ENCODE assay signal across 1 cellular context in the genomic region with DNA sequence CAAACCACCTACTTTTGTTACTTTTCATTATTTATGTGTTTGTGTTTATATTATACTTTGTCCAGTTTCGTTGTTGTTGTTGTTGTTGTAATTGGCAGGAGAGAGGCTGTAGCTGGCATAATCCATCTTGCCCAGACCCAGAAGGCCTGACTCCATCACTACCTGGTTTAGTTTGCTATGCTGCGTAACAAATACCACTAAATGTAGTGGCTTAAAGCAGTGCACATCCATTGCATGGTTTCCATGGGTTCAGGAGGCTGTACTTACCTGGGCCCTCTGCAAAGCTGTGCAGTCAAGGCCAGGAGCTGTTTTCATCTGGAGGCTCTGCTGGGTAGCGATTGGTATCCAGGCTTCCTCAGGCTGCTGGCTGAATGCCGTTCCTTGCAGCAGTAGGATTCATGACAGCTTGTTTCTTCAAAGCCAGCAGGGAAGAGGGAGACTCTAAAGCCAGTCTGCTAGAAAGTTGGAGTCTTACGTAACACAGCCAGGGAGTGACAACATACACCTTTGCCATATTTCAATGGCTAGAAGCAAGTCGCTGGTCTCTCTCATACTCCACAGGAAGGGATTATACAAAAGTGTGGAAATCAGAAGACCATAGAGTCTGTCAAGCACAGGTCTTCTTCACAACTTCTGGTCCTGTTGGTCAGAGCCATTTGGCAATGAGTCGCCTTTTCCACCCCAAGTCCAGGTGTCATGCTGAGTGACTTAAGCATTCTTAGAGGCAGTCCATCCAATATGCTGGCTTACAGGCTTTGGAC.
TF ChIP-seq lines count a peak whose summit lies in the region.

No MANE protein-coding gene starts in this region.

TF ChIP-seq in HepG2, 621 proteins besides CTCF, POLR2A, EP300 and RAD21:
- TF ChIP-seq, protein P1, sequence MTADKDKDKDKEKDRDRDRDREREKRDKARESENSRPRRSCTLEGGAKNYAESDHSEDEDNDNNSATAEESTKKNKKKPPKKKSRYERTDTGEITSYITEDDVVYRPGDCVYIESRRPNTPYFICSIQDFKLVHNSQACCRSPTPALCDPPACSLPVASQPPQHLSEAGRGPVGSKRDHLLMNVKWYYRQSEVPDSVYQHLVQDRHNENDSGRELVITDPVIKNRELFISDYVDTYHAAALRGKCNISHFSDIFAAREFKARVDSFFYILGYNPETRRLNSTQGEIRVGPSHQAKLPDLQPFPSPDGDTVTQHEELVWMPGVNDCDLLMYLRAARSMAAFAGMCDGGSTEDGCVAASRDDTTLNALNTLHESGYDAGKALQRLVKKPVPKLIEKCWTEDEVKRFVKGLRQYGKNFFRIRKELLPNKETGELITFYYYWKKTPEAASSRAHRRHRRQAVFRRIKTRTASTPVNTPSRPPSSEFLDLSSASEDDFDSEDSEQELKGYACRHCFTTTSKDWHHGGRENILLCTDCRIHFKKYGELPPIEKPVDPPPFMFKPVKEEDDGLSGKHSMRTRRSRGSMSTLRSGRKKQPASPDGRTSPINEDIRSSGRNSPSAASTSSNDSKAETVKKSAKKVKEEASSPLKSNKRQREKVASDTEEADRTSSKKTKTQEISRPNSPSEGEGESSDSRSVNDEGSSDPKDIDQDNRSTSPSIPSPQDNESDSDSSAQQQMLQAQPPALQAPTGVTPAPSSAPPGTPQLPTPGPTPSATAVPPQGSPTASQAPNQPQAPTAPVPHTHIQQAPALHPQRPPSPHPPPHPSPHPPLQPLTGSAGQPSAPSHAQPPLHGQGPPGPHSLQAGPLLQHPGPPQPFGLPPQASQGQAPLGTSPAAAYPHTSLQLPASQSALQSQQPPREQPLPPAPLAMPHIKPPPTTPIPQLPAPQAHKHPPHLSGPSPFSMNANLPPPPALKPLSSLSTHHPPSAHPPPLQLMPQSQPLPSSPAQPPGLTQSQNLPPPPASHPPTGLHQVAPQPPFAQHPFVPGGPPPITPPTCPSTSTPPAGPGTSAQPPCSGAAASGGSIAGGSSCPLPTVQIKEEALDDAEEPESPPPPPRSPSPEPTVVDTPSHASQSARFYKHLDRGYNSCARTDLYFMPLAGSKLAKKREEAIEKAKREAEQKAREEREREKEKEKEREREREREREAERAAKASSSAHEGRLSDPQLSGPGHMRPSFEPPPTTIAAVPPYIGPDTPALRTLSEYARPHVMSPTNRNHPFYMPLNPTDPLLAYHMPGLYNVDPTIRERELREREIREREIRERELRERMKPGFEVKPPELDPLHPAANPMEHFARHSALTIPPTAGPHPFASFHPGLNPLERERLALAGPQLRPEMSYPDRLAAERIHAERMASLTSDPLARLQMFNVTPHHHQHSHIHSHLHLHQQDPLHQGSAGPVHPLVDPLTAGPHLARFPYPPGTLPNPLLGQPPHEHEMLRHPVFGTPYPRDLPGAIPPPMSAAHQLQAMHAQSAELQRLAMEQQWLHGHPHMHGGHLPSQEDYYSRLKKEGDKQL (CRISPR knock-in tag; IDR thresholded peaks at IDR 0.05; ENCODE audit: low read depth), result no peak
- TF ChIP-seq, protein P2, sequence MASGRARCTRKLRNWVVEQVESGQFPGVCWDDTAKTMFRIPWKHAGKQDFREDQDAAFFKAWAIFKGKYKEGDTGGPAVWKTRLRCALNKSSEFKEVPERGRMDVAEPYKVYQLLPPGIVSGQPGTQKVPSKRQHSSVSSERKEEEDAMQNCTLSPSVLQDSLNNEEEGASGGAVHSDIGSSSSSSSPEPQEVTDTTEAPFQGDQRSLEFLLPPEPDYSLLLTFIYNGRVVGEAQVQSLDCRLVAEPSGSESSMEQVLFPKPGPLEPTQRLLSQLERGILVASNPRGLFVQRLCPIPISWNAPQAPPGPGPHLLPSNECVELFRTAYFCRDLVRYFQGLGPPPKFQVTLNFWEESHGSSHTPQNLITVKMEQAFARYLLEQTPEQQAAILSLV (CRISPR knock-in tag; IDR thresholded peaks at IDR 0.05; ENCODE audit: borderline replicate concordance), result no peak
- TF ChIP-seq, protein P3, sequence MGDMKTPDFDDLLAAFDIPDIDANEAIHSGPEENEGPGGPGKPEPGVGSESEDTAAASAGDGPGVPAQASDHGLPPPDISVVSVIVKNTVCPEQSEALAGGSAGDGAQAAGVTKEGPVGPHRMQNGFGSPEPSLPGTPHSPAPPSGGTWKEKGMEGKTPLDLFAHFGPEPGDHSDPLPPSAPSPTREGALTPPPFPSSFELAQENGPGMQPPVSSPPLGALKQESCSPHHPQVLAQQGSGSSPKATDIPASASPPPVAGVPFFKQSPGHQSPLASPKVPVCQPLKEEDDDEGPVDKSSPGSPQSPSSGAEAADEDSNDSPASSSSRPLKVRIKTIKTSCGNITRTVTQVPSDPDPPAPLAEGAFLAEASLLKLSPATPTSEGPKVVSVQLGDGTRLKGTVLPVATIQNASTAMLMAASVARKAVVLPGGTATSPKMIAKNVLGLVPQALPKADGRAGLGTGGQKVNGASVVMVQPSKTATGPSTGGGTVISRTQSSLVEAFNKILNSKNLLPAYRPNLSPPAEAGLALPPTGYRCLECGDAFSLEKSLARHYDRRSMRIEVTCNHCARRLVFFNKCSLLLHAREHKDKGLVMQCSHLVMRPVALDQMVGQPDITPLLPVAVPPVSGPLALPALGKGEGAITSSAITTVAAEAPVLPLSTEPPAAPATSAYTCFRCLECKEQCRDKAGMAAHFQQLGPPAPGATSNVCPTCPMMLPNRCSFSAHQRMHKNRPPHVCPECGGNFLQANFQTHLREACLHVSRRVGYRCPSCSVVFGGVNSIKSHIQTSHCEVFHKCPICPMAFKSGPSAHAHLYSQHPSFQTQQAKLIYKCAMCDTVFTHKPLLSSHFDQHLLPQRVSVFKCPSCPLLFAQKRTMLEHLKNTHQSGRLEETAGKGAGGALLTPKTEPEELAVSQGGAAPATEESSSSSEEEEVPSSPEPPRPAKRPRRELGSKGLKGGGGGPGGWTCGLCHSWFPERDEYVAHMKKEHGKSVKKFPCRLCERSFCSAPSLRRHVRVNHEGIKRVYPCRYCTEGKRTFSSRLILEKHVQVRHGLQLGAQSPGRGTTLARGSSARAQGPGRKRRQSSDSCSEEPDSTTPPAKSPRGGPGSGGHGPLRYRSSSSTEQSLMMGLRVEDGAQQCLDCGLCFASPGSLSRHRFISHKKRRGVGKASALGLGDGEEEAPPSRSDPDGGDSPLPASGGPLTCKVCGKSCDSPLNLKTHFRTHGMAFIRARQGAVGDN (CRISPR knock-in tag; IDR thresholded peaks at IDR 0.05), result no peak
- no peak for TF ChIP-seq KLF11 (CRISPR knock-in tag; IDR thresholded peaks at IDR 0.05)
- no peak for TF ChIP-seq ZNF773 (CRISPR knock-in tag; IDR thresholded peaks at IDR 0.05; ENCODE audit: borderline replicate concordance)
- TF ChIP-seq CEBPB (IDR thresholded peaks at IDR 0.05; ENCODE audit: borderline replicate concordance, low read depth, low read length), result peak; percentile 97
- TF ChIP-seq, protein P4, sequence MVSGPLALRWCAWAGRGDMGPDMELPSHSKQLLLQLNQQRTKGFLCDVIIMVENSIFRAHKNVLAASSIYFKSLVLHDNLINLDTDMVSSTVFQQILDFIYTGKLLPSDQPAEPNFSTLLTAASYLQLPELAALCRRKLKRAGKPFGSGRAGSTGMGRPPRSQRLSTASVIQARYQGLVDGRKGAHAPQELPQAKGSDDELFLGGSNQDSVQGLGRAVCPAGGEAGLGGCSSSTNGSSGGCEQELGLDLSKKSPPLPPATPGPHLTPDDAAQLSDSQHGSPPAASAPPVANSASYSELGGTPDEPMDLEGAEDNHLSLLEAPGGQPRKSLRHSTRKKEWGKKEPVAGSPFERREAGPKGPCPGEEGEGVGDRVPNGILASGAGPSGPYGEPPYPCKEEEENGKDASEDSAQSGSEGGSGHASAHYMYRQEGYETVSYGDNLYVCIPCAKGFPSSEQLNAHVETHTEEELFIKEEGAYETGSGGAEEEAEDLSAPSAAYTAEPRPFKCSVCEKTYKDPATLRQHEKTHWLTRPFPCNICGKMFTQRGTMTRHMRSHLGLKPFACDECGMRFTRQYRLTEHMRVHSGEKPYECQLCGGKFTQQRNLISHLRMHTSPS (CRISPR knock-in tag; IDR thresholded peaks at IDR 0.05; ENCODE audit: low read depth), result no peak
- TF ChIP-seq RARG (CRISPR knock-in tag; IDR thresholded peaks at IDR 0.05; ENCODE audit: low read depth), result no peak
- no peak for TF ChIP-seq FOXP1 (IDR thresholded peaks at IDR 0.05)
- no peak for TF ChIP-seq FOXP1 (CRISPR knock-in tag; IDR thresholded peaks at IDR 0.05)
- peak; percentile 73; the same call in 1 of the 2 replicates for TF ChIP-seq ZNF644 (CRISPR knock-in tag; IDR thresholded peaks at IDR 0.05; ENCODE audit: low read depth)
- TF ChIP-seq SP140L (CRISPR knock-in tag; IDR thresholded peaks at IDR 0.05; ENCODE audit: borderline replicate concordance), result no peak
- no peak for TF ChIP-seq EED (CRISPR knock-in tag; IDR thresholded peaks at IDR 0.05)
- TF ChIP-seq ZNF335 (CRISPR knock-in tag; IDR thresholded peaks at IDR 0.05), result no peak
- no peak for TF ChIP-seq ZNF746 (CRISPR knock-in tag; IDR thresholded peaks at IDR 0.05)
- TF ChIP-seq ZBTB20 (CRISPR knock-in tag; IDR thresholded peaks at IDR 0.05; ENCODE audit: borderline replicate concordance, low read depth), result no peak
- TF ChIP-seq TMF1 (CRISPR knock-in tag; IDR thresholded peaks at IDR 0.05; ENCODE audit: low read depth), result no peak
- no peak for TF ChIP-seq ZNF619 (CRISPR knock-in tag; IDR thresholded peaks at IDR 0.05)
- TF ChIP-seq RBAK (CRISPR knock-in tag; IDR thresholded peaks at IDR 0.05), result peak; percentile 78; the same call in 1 of the 2 replicates
- TF ChIP-seq ZNF781 (CRISPR knock-in tag; IDR thresholded peaks at IDR 0.05; ENCODE audit: borderline replicate concordance, not compliant biosample characterization), result no peak
- TF ChIP-seq GATAD1 (CRISPR knock-in tag; IDR thresholded peaks at IDR 0.05), result no peak
- no peak for TF ChIP-seq RFXAP (CRISPR knock-in tag; IDR thresholded peaks at IDR 0.05; ENCODE audit: borderline replicate concordance)
- no peak for TF ChIP-seq IKZF1 (IDR thresholded peaks at IDR 0.05)
- TF ChIP-seq ZNF33B (CRISPR knock-in tag; IDR thresholded peaks at IDR 0.05), result no peak
- TF ChIP-seq ZNF615 (CRISPR knock-in tag; IDR thresholded peaks at IDR 0.05; ENCODE audit: borderline replicate concordance), result 0 out of 2 replicates have a peak, but pooled peaks have one; percentile 78
- TF ChIP-seq, protein P5, sequence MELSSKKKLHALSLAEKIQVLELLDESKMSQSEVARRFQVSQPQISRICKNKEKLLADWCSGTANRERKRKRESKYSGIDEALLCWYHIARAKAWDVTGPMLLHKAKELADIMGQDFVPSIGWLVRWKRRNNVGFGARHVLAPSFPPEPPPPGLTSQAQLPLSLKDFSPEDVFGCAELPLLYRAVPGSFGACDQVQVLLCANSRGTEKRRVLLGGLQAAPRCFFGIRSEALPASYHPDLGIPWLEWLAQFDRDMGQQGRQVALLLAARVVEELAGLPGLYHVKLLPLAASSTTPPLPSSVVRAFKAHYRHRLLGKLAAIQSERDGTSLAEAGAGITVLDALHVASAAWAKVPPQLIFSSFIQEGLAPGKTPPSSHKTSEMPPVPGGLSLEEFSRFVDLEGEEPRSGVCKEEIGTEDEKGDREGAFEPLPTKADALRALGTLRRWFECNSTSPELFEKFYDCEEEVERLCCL (CRISPR knock-in tag; IDR thresholded peaks at IDR 0.05; ENCODE audit: borderline replicate concordance), result no peak
- TF ChIP-seq CEBPG (CRISPR knock-in tag; IDR thresholded peaks at IDR 0.05), result peak; percentile 85
- TF ChIP-seq KDM1A (CRISPR knock-in tag; IDR thresholded peaks at IDR 0.05), result no peak
- no peak for TF ChIP-seq MTA1 (CRISPR knock-in tag; IDR thresholded peaks at IDR 0.05; ENCODE audit: borderline replicate concordance)
- TF ChIP-seq, protein P6, sequence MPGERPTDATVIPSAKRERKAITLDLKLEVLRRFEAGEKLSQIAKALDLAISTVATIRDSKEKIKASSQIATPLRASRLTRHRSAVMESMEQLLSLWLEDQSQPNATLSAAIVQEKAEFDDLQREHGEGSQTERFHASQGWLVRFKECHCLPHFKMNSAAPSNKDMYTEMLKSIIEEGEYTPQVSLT (CRISPR knock-in tag; IDR thresholded peaks at IDR 0.05; ENCODE audit: borderline replicate concordance, low read depth), result no peak
- no peak for TF ChIP-seq ZNF180 (CRISPR knock-in tag; IDR thresholded peaks at IDR 0.05; ENCODE audit: borderline replicate concordance, low read depth)
- TF ChIP-seq, protein P7, sequence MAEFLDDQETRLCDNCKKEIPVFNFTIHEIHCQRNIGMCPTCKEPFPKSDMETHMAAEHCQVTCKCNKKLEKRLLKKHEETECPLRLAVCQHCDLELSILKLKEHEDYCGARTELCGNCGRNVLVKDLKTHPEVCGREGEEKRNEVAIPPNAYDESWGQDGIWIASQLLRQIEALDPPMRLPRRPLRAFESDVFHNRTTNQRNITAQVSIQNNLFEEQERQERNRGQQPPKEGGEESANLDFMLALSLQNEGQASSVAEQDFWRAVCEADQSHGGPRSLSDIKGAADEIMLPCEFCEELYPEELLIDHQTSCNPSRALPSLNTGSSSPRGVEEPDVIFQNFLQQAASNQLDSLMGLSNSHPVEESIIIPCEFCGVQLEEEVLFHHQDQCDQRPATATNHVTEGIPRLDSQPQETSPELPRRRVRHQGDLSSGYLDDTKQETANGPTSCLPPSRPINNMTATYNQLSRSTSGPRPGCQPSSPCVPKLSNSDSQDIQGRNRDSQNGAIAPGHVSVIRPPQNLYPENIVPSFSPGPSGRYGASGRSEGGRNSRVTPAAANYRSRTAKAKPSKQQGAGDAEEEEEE (CRISPR knock-in tag; IDR thresholded peaks at IDR 0.05; ENCODE audit: borderline replicate concordance), result no peak
- TF ChIP-seq, protein P8, sequence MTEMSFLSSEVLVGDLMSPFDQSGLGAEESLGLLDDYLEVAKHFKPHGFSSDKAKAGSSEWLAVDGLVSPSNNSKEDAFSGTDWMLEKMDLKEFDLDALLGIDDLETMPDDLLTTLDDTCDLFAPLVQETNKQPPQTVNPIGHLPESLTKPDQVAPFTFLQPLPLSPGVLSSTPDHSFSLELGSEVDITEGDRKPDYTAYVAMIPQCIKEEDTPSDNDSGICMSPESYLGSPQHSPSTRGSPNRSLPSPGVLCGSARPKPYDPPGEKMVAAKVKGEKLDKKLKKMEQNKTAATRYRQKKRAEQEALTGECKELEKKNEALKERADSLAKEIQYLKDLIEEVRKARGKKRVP (CRISPR knock-in tag; IDR thresholded peaks at IDR 0.05), result peak in 1 of 2 experiments; percentile 81; a peak in 2 of 4 replicates
- TF ChIP-seq ZNF737 (CRISPR knock-in tag; IDR thresholded peaks at IDR 0.05; ENCODE audit: borderline replicate concordance), result no peak
- TF ChIP-seq ZNF75D (CRISPR knock-in tag; IDR thresholded peaks at IDR 0.05; ENCODE audit: borderline replicate concordance), result no peak
- TF ChIP-seq, protein P9, sequence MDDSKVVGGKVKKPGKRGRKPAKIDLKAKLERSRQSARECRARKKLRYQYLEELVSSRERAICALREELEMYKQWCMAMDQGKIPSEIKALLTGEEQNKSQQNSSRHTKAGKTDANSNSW (CRISPR knock-in tag; IDR thresholded peaks at IDR 0.05; ENCODE audit: borderline replicate concordance), result no peak
- TF ChIP-seq TAF1 (CRISPR knock-in tag; IDR thresholded peaks at IDR 0.05), result no peak
- TF ChIP-seq HIVEP1 (CRISPR knock-in tag; IDR thresholded peaks at IDR 0.05), result no peak
- TF ChIP-seq PHB2 (IDR thresholded peaks at IDR 0.05; ENCODE audit: partially characterized antibody), result no peak
- TF ChIP-seq, protein P10, sequence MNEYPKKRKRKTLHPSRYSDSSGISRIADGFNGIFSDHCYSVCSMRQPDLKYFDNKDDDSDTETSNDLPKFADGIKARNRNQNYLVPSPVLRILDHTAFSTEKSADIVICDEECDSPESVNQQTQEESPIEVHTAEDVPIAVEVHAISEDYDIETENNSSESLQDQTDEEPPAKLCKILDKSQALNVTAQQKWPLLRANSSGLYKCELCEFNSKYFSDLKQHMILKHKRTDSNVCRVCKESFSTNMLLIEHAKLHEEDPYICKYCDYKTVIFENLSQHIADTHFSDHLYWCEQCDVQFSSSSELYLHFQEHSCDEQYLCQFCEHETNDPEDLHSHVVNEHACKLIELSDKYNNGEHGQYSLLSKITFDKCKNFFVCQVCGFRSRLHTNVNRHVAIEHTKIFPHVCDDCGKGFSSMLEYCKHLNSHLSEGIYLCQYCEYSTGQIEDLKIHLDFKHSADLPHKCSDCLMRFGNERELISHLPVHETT (CRISPR knock-in tag; conservative IDR thresholded peaks at IDR 0.05), result no peak
TF ChIP-seq in HepG2: peak in this region for 6.
